9 cellular contexts compared by ENCODE assay signal in genomic region chr11:65915101-65915820, GRCh38. TPM values are rescaled to one million over a fixed set of nuclear protein-coding genes. Genes with fewer than 3 reads are reported as not detected.
DNase-seq lines count a peak whose midpoint lies in the region; ATAC-seq and TF ChIP-seq lines count a peak whose summit lies in the region.
"Had no signal": no experiment of that assay in that cellular context is flagged by ENCODE, and none has a peak within 500 bp of the region (broad histone marks: within the 10 kb centered on the region; RNA-seq: fewer than 3 reads in every experiment).

No MANE protein-coding gene starts in this region.

- H3K9me3 Mint-ChIP-seq in T-helper 2 cell treated with Interferon-gamma antibody and Interleukin-4, amounts not matched to agents 5 μg/mL and 100 μg/mL, for 36 hours = no peaks in the 10 kb centered on the region
- no peaks in the 10 kb centered on the region for H3K9me3 Mint-ChIP-seq in activated B cell treated with CpG ODN at 0.5 μM for 24 hours

- peaks cover 9% of the 10 kb centered on the region for H3K36me3 Mint-ChIP-seq in T-helper 2 cell treated with Interferon-gamma antibody and Interleukin-4, amounts not matched to agents 5 μg/mL and 100 μg/mL, for 36 hours (ENCODE audit: low read depth)
- peaks cover 9% of the 10 kb centered on the region for H3K36me3 Mint-ChIP-seq in activated B cell treated with CpG ODN at 0.5 μM for 24 hours (ENCODE audit: low read depth)

- no peak for TF ChIP-seq CTCF in activated B cell treated with CpG ODN at 0.5 μM for 24 hours (IDR thresholded peaks at IDR 0.05)
- TF ChIP-seq CTCF in thoracic aorta (IDR thresholded peaks at IDR 0.05) = no peak

- peaks cover 12% of the 10 kb centered on the region for H3K4me1 Mint-ChIP-seq in T-helper 2 cell treated with Interferon-gamma antibody and Interleukin-4, amounts not matched to agents 5 μg/mL and 100 μg/mL, for 36 hours (ENCODE audit: low read depth)
- H3K4me1 Mint-ChIP-seq in activated B cell treated with CpG ODN at 0.5 μM for 24 hours = peaks cover 50% of the 10 kb centered on the region

- POLR2A ChIA-PET in activated B cell treated with CpG ODN at 0.5 μM for 24 hours (lab: Charles Lee) = interaction anchor here (0.5 to 2.3 kb wide), 7 partner anchors 21 to 1048 kb away, joined by 3 to 18 read pairs (median 6); partner anchors contain the start of genes CCDC85B and FIBP

- H3K9me3 ChIP-seq in thoracic aorta = no peaks in the 10 kb centered on the region
- no peaks in the 10 kb centered on the region for H3K9me3 ChIP-seq in effector memory CD4-positive, alpha-beta T cell (ENCODE audit: control insufficient read depth, low read length)

- H3K4me3 Mint-ChIP-seq in T-helper 2 cell treated with Interferon-gamma antibody and Interleukin-4, amounts not matched to agents 5 μg/mL and 100 μg/mL, for 36 hours = no peak overlapping the region
- H3K4me3 Mint-ChIP-seq in activated B cell treated with CpG ODN at 0.5 μM for 24 hours = peak overlapping the region; percentile 2

- H3K4me1 ChIP-seq in thoracic aorta (ENCODE audit: control insufficient read depth in 1 of 2, low read depth in 2 of 2) = peaks cover 41 to 58% of the 10 kb centered on the region in 2 donors
- peaks cover 22% of the 10 kb centered on the region for H3K4me1 ChIP-seq in effector memory CD4-positive, alpha-beta T cell (ENCODE audit: control insufficient read depth, insufficient read depth, low read length, poor library complexity, severe bottlenecking)

- H3K27me3 ChIP-seq in thoracic aorta (replicated peaks; ENCODE audit: insufficient read depth) = no peaks in the 10 kb centered on the region
- no peaks in the 10 kb centered on the region for H3K27me3 ChIP-seq in effector memory CD4-positive, alpha-beta T cell (replicated peaks; ENCODE audit: control insufficient read depth, insufficient read depth, low read length, poor library complexity, severe bottlenecking)

- CTCF ChIA-PET in activated B cell treated with CpG ODN at 0.5 μM for 24 hours (lab: Charles Lee) = interaction anchor here (0.8 to 1.6 kb wide), 2 partner anchors 27 to 73 kb away, joined by 3 to 6 read pairs; partner anchors contain the start of gene FIBP

- ATAC-seq in activated B cell treated with CpG ODN at 0.5 μM for 24 hours (ENCODE audit: low read depth) (no peak), thoracic aorta (ENCODE audit: insufficient number of reproducible peaks, low FRiP score, low read depth) (no peak), HG02571 (IDR thresholded peaks at IDR 0.05; ENCODE audit: unreplicated experiment) (no peak)
- ATAC-seq: left lobe of liver had no signal

- H3K27ac ChIP-seq in thoracic aorta = peak overlapping the region; percentile 91 to 96
- no peak overlapping the region for H3K27ac ChIP-seq in effector memory CD4-positive, alpha-beta T cell (ENCODE audit: insufficient read depth, low read length, poor library complexity, severe bottlenecking)

- DNase-seq in T-helper 2 cell treated with Interferon-gamma antibody and Interleukin-4, amounts not matched to agents 5 μg/mL and 100 μg/mL, for 36 hours (ENCODE audit: low spot score) = no peak
- DNase-seq in T-helper 2 cell = no peak
- no peak for DNase-seq in activated B cell treated with CpG ODN at 0.5 μM for 24 hours
- DNase-seq in kidney tubule cell (ENCODE audit: low spot score) = peak; percentile 57
- DNase-seq in thoracic aorta (ENCODE audit: low spot score) = no peak
- no peak for DNase-seq in effector memory CD4-positive, alpha-beta T cell
- no peak for DNase-seq in DMS153 treated with DMSO at 0.1 percent for 48 hours (lab: John Stamatoyannopoulos, UW; ENCODE audit: unreplicated experiment)

- H3K36me3 ChIP-seq in thoracic aorta = no peaks in the 10 kb centered on the region
- no peaks in the 10 kb centered on the region for H3K36me3 ChIP-seq in effector memory CD4-positive, alpha-beta T cell (ENCODE audit: control insufficient read depth, insufficient read depth, low read length)

- intact Hi-C loops in activated B cell treated with CpG ODN at 0.5 μM for 24 hours (cut with micrococcal nuclease) = no loop called here

- H3K27me3 Mint-ChIP-seq in T-helper 2 cell treated with Interferon-gamma antibody and Interleukin-4, amounts not matched to agents 5 μg/mL and 100 μg/mL, for 36 hours (ENCODE audit: low read depth) = no peaks in the 10 kb centered on the region
- H3K27me3 Mint-ChIP-seq in activated B cell treated with CpG ODN at 0.5 μM for 24 hours = peaks cover 5% of the 10 kb centered on the region

- H3K4me3 ChIP-seq in thoracic aorta = peak overlapping the region; percentile 100
- no peak overlapping the region for H3K4me3 ChIP-seq in effector memory CD4-positive, alpha-beta T cell (ENCODE audit: insufficient read depth, low read depth, low read length, poor library complexity, severe bottlenecking)

- H3K27ac Mint-ChIP-seq in T-helper 2 cell treated with Interferon-gamma antibody and Interleukin-4, amounts not matched to agents 5 μg/mL and 100 μg/mL, for 36 hours = peak overlapping the region; percentile 31
- peak overlapping the region; percentile 28 for H3K27ac Mint-ChIP-seq in activated B cell treated with CpG ODN at 0.5 μM for 24 hours

RNA-seq across cellular contexts. Expression of gene C11orf68, which starts 3.6 kb away (rescaled TPM):
- 28.9 and 31.7 TPM in 2 replicates for total RNA-seq in activated B cell treated with CpG ODN at 0.5 μM for 24 hours
- 10 to 100 TPM; 16.3 to 27.9 TPM for total RNA-seq in thoracic aorta

RNA-seq across cellular contexts. Expression of gene DRAP1, which starts 4.0 kb away (rescaled TPM):
- total RNA-seq in activated B cell treated with CpG ODN at 0.5 μM for 24 hours (64.7 and 75.8 TPM in 2 replicates), thoracic aorta (10 to 100 TPM; 82.5 to 91.2 TPM)

RNA-seq across cellular contexts. Expression of gene FOSL1, which starts 15.1 kb away (rescaled TPM):
- total RNA-seq in activated B cell treated with CpG ODN at 0.5 μM for 24 hours (1.0 and 1.4 TPM in 2 replicates), thoracic aorta (100 to 1,000 TPM in 1 of 2 donors, 10 to 100 TPM in 1; 25.6 to 143 TPM)

RNA-seq across cellular contexts. Expression of gene CCDC85B, which starts 24.8 kb away (rescaled TPM):
- total RNA-seq in activated B cell treated with CpG ODN at 0.5 μM for 24 hours = 21.6 and 23.4 TPM in 2 replicates
- 100 to 1,000 TPM in 1 of 2 donors, 10 to 100 TPM in 1; 75.8 to 100 TPM for total RNA-seq in thoracic aorta

RNA-seq across cellular contexts. Expression of gene FIBP, which starts 27.0 kb away (rescaled TPM):
- total RNA-seq in activated B cell treated with CpG ODN at 0.5 μM for 24 hours (74.5 and 76.5 TPM in 2 replicates), thoracic aorta (100 to 1,000 TPM in 1 of 2 donors, 10 to 100 TPM in 1; 50.4 to 111 TPM)

Comparison
In these comparisons a context has a peak if more than half of its experiments do, and no peak if none do; other contexts are left out.
1. RNA of gene FOSL1, which starts 15.1 kb away (total RNA-seq): 25.6 to 143 TPM in thoracic aorta; 1.0 to 1.4 TPM in activated B cell treated with CpG ODN at 0.5 μM for 24 hours; every median in the first group is over 10 times any median in the second.